ENCODE assay signal across 32 cellular contexts in genomic region chr2:54954158-54954557, GRCh38.
"Had no signal": no experiment of that assay in that cellular context is flagged by ENCODE, and none has a peak within 500 bp of the region (broad histone marks: within the 10 kb centered on the region; RNA-seq: fewer than 3 reads in every experiment).

No MANE protein-coding gene starts in this region.

- H3K9me3 Mint-ChIP-seq: activated CD4-positive, alpha-beta memory T cell treated with anti-CD3 and anti-CD28 coated beads, Interleukin-2, amount 10 ng/mL, durations not matched to agents 7 days and 5 days; activated CD4-positive, alpha-beta T cell treated with anti-CD3 and anti-CD28 coated beads, Interleukin-2, amount 10 ng/mL, durations not matched to agents 7 days and 5 days; activated naive CD4-positive, alpha-beta T cell treated with anti-CD3 and anti-CD28 coated beads for 36 hours; activated naive CD4-positive, alpha-beta T cell treated with anti-CD3 and anti-CD28 coated beads, Interleukin-2, amount 50 U/mL, for 24 hours; activated naive CD8-positive, alpha-beta T cell treated with anti-CD3 and anti-CD28 coated beads for 36 hours; activated naive CD8-positive, alpha-beta T cell treated with anti-CD3 and anti-CD28 coated beads, Interleukin-2, amount 50 U/mL, for 24 hours; activated T-helper 1 cell treated with anti-CD3 and anti-CD28 coated beads, Interleukin-12 subunit alpha, Interleukin-12 subunit beta, Interleukin-2, Interleukin-4 antibody, amounts not matched to agents 30 ng/mL and 10 ng/mL and 1 ng/mL, durations not matched to agents 14 hours and 24 hours and 36 hours; activated T-helper 2 cell treated with anti-CD3 and anti-CD28 coated beads, Interferon-gamma antibody, Interleukin-2, Interleukin-4, amounts not matched to agents 10 μg/mL and 5 μg/mL and 100 μg/mL, durations not matched to agents 14 hours and 24 hours and 36 hours; effector memory CD8-positive, alpha-beta T cell; T-helper 2 cell treated with Interferon-gamma antibody and Interleukin-4, amounts not matched to agents 5 μg/mL and 100 μg/mL, for 36 hours had no signal

- H3K27me3 ChIP-seq: adrenal gland, body of pancreas, esophagus squamous epithelium, gastroesophageal sphincter had no signal

- H3K27me3 Mint-ChIP-seq: activated CD4-positive, alpha-beta memory T cell treated with anti-CD3 and anti-CD28 coated beads, Interleukin-2, amount 10 ng/mL, durations not matched to agents 7 days and 5 days; activated CD4-positive, alpha-beta T cell treated with anti-CD3 and anti-CD28 coated beads, Interleukin-2, amount 10 ng/mL, durations not matched to agents 7 days and 5 days; activated CD8-positive, alpha-beta memory T cell treated with anti-CD3 and anti-CD28 coated beads, Interleukin-2, amount 10 ng/mL, durations not matched to agents 7 days and 5 days; activated naive CD4-positive, alpha-beta T cell treated with anti-CD3 and anti-CD28 coated beads, Interleukin-2, amount 50 U/mL, for 24 hours; activated naive CD8-positive, alpha-beta T cell treated with anti-CD3 and anti-CD28 coated beads for 36 hours; activated naive CD8-positive, alpha-beta T cell treated with anti-CD3 and anti-CD28 coated beads, Interleukin-2, amount 50 U/mL, for 24 hours had no signal

- H3K36me3 Mint-ChIP-seq: activated CD8-positive, alpha-beta memory T cell treated with anti-CD3 and anti-CD28 coated beads, Interleukin-2, amount 10 ng/mL, durations not matched to agents 7 days and 5 days; activated naive CD4-positive, alpha-beta T cell treated with anti-CD3 and anti-CD28 coated beads, Interleukin-2, amount 50 U/mL, for 24 hours; activated naive CD8-positive, alpha-beta T cell treated with anti-CD3 and anti-CD28 coated beads for 36 hours had no signal

- H3K27ac Mint-ChIP-seq: activated CD4-positive, alpha-beta memory T cell treated with anti-CD3 and anti-CD28 coated beads, Interleukin-2, amount 10 ng/mL, durations not matched to agents 7 days and 5 days; activated CD4-positive, alpha-beta T cell treated with anti-CD3 and anti-CD28 coated beads, Interleukin-2, amount 10 ng/mL, durations not matched to agents 7 days and 5 days; activated CD8-positive, alpha-beta memory T cell treated with anti-CD3 and anti-CD28 coated beads, Interleukin-2, amount 10 ng/mL, durations not matched to agents 7 days and 5 days; activated naive CD4-positive, alpha-beta T cell treated with anti-CD3 and anti-CD28 coated beads for 36 hours; activated naive CD4-positive, alpha-beta T cell treated with anti-CD3 and anti-CD28 coated beads, Interleukin-2, amount 50 U/mL, for 24 hours; activated naive CD8-positive, alpha-beta T cell treated with anti-CD3 and anti-CD28 coated beads for 36 hours; activated naive CD8-positive, alpha-beta T cell treated with anti-CD3 and anti-CD28 coated beads, Interleukin-2, amount 50 U/mL, for 24 hours; activated T-helper 1 cell treated with anti-CD3 and anti-CD28 coated beads, Interleukin-12 subunit alpha, Interleukin-12 subunit beta, Interleukin-2, Interleukin-4 antibody, amounts not matched to agents 30 ng/mL and 10 ng/mL and 1 ng/mL, durations not matched to agents 14 hours and 24 hours and 36 hours; activated T-helper 2 cell treated with anti-CD3 and anti-CD28 coated beads, Interferon-gamma antibody, Interleukin-2, Interleukin-4, amounts not matched to agents 10 μg/mL and 5 μg/mL and 100 μg/mL, durations not matched to agents 14 hours and 24 hours and 36 hours; effector memory CD8-positive, alpha-beta T cell; T-helper 2 cell treated with Interferon-gamma antibody and Interleukin-4, amounts not matched to agents 5 μg/mL and 100 μg/mL, for 36 hours had no signal

- H3K36me3 ChIP-seq: adrenal gland, esophagus squamous epithelium, gastroesophageal sphincter had no signal

- H3K4me3 ChIP-seq: adrenal gland, body of pancreas, esophagus squamous epithelium, gastroesophageal sphincter had no signal

- H3K4me1 Mint-ChIP-seq: activated naive CD4-positive, alpha-beta T cell treated with anti-CD3 and anti-CD28 coated beads, Interleukin-2, amount 50 U/mL, for 24 hours; activated naive CD8-positive, alpha-beta T cell treated with anti-CD3 and anti-CD28 coated beads for 36 hours had no signal

- H3K27ac ChIP-seq: adrenal gland, body of pancreas, epithelial cell of prostate, esophagus squamous epithelium, gastroesophageal sphincter had no signal

- DNase-seq: activated CD4-positive, alpha-beta memory T cell treated with anti-CD3 and anti-CD28 coated beads, Interleukin-2, amount 10 ng/mL, durations not matched to agents 7 days and 5 days; activated CD4-positive, alpha-beta T cell treated with anti-CD3 and anti-CD28 coated beads for 1 hour; activated CD4-positive, alpha-beta T cell treated with anti-CD3 and anti-CD28 coated beads for 4 hours; activated CD4-positive, alpha-beta T cell treated with anti-CD3 and anti-CD28 coated beads, Interleukin-2, amount 10 ng/mL, durations not matched to agents 7 days and 5 days; activated CD4-positive, alpha-beta T cell treated with anti-CD3 and anti-CD28 coated beads, Interleukin-2, amount 50 U/mL, for 4 hours; activated CD8-positive, alpha-beta memory T cell treated with anti-CD3 and anti-CD28 coated beads, Interleukin-2, amount 10 ng/mL, durations not matched to agents 7 days and 5 days; activated CD8-positive, alpha-beta memory T cell treated with anti-CD3 and anti-CD28 coated beads, Interleukin-2, amount 50 U/mL, for 4 hours; activated effector memory CD4-positive, alpha-beta T cell treated with anti-CD3 and anti-CD28 coated beads, Interleukin-2, amount 50 U/mL, for 16 hours; activated naive CD4-positive, alpha-beta T cell treated with anti-CD3 and anti-CD28 coated beads for 36 hours; activated naive CD8-positive, alpha-beta T cell treated with anti-CD3 and anti-CD28 coated beads for 36 hours; activated naive CD8-positive, alpha-beta T cell treated with anti-CD3 and anti-CD28 coated beads, Interleukin-2, amount 50 U/mL, for 24 hours; activated T-cell treated with anti-CD3 and anti-CD28 coated beads, Interleukin-2, amount 50 U/mL, for 1 hour; activated T-cell treated with anti-CD3 and anti-CD28 coated beads, Interleukin-2, amount 50 U/mL, for 48 hours; adrenal gland; amygdala; aorta; body of pancreas; cortex of kidney; dermis blood vessel endothelial cell; effector CD4-positive, alpha-beta T cell; effector memory CD8-positive, alpha-beta T cell; esophagus squamous epithelium; foreskin melanocyte; T-helper 1 cell; T-helper 17 cell; T1000 had no signal

- ATAC-seq: activated CD8-positive, alpha-beta memory T cell treated with anti-CD3 and anti-CD28 coated beads, Interleukin-2, amount 10 ng/mL, durations not matched to agents 7 days and 5 days; activated naive CD8-positive, alpha-beta T cell treated with anti-CD3 and anti-CD28 coated beads, Interleukin-2, amount 50 U/mL, for 24 hours; body of pancreas; effector memory CD8-positive, alpha-beta T cell; gastroesophageal sphincter; T-helper 17 cell had no signal

- H3K4me1 ChIP-seq: adrenal gland had no signal

- H3K4me3 Mint-ChIP-seq: activated CD4-positive, alpha-beta memory T cell treated with anti-CD3 and anti-CD28 coated beads, Interleukin-2, amount 10 ng/mL, durations not matched to agents 7 days and 5 days; activated CD4-positive, alpha-beta T cell treated with anti-CD3 and anti-CD28 coated beads, Interleukin-2, amount 10 ng/mL, durations not matched to agents 7 days and 5 days; activated CD8-positive, alpha-beta memory T cell treated with anti-CD3 and anti-CD28 coated beads, Interleukin-2, amount 10 ng/mL, durations not matched to agents 7 days and 5 days; activated naive CD4-positive, alpha-beta T cell treated with anti-CD3 and anti-CD28 coated beads for 36 hours; activated naive CD4-positive, alpha-beta T cell treated with anti-CD3 and anti-CD28 coated beads, Interleukin-2, amount 50 U/mL, for 24 hours; activated naive CD8-positive, alpha-beta T cell treated with anti-CD3 and anti-CD28 coated beads for 36 hours; activated naive CD8-positive, alpha-beta T cell treated with anti-CD3 and anti-CD28 coated beads, Interleukin-2, amount 50 U/mL, for 24 hours; activated T-helper 1 cell treated with anti-CD3 and anti-CD28 coated beads, Interleukin-12 subunit alpha, Interleukin-12 subunit beta, Interleukin-2, Interleukin-4 antibody, amounts not matched to agents 30 ng/mL and 10 ng/mL and 1 ng/mL, durations not matched to agents 14 hours and 24 hours and 36 hours; effector memory CD8-positive, alpha-beta T cell; T-helper 17 cell; T-helper 2 cell treated with Interferon-gamma antibody and Interleukin-4, amounts not matched to agents 5 μg/mL and 100 μg/mL, for 36 hours had no signal

- H3K9me3 ChIP-seq: adrenal gland, body of pancreas, esophagus squamous epithelium, gastroesophageal sphincter had no signal
